In the genomic region with DNA sequence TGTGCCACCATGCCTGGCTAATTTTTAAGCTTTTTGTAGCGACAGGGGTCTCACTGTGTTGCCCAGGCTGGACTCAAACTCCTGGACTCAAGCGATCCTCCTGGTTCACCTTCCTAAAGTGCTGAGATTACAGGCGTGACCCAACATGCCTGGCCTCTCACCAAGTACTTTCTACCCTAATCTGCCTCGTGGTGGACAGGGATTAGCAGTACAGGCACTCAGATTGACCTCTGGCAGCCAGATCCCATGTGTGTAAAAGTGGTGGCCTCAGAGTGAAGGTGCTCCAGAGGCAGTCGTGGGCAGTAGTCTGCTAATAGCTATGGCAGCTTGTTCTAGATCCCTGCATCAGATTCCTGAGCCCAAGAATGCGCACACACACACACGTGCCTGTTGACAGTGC, we compare ENCODE assay signal across 1 cellular context.
TF ChIP-seq lines count a peak whose summit lies in the region.

No MANE protein-coding gene starts in this region.

TF ChIP-seq in GM23338, 12 proteins besides CTCF, POLR2A, EP300 and RAD21 (continued from another document):
- TF ChIP-seq, protein P1, sequence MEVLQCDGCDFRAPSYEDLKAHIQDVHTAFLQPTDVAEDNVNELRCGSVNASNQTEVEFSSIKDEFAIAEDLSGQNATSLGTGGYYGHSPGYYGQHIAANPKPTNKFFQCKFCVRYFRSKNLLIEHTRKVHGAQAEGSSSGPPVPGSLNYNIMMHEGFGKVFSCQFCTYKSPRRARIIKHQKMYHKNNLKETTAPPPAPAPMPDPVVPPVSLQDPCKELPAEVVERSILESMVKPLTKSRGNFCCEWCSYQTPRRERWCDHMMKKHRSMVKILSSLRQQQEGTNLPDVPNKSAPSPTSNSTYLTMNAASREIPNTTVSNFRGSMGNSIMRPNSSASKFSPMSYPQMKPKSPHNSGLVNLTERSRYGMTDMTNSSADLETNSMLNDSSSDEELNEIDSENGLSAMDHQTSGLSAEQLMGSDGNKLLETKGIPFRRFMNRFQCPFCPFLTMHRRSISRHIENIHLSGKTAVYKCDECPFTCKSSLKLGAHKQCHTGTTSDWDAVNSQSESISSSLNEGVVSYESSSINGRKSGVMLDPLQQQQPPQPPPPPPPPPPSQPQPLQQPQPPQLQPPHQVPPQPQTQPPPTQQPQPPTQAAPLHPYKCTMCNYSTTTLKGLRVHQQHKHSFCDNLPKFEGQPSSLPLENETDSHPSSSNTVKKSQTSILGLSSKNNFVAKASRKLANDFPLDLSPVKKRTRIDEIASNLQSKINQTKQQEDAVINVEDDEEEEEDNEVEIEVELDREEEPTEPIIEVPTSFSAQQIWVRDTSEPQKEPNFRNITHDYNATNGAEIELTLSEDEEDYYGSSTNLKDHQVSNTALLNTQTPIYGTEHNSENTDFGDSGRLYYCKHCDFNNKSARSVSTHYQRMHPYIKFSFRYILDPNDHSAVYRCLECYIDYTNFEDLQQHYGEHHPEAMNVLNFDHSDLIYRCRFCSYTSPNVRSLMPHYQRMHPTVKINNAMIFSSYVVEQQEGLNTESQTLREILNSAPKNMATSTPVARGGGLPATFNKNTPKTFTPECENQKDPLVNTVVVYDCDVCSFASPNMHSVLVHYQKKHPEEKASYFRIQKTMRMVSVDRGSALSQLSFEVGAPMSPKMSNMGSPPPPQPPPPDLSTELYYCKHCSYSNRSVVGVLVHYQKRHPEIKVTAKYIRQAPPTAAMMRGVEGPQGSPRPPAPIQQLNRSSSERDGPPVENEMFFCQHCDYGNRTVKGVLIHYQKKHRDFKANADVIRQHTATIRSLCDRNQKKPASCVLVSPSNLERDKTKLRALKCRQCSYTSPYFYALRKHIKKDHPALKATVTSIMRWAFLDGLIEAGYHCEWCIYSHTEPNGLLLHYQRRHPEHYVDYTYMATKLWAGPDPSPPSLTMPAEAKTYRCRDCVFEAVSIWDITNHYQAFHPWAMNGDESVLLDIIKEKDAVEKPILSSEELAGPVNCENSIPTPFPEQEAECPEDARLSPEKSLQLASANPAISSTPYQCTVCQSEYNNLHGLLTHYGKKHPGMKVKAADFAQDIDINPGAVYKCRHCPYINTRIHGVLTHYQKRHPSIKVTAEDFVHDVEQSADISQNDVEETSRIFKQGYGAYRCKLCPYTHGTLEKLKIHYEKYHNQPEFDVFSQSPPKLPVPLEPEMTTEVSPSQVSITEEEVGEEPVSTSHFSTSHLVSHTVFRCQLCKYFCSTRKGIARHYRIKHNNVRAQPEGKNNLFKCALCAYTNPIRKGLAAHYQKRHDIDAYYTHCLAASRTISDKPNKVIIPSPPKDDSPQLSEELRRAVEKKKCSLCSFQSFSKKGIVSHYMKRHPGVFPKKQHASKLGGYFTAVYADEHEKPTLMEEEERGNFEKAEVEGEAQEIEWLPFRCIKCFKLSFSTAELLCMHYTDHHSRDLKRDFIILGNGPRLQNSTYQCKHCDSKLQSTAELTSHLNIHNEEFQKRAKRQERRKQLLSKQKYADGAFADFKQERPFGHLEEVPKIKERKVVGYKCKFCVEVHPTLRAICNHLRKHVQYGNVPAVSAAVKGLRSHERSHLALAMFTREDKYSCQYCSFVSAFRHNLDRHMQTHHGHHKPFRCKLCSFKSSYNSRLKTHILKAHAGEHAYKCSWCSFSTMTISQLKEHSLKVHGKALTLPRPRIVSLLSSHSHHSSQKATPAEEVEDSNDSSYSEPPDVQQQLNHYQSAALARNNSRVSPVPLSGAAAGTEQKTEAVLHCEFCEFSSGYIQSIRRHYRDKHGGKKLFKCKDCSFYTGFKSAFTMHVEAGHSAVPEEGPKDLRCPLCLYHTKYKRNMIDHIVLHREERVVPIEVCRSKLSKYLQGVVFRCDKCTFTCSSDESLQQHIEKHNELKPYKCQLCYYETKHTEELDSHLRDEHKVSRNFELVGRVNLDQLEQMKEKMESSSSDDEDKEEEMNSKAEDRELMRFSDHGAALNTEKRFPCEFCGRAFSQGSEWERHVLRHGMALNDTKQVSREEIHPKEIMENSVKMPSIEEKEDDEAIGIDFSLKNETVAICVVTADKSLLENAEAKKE (CRISPR knock-in tag; IDR thresholded peaks at IDR 0.05), result no peak
TF ChIP-seq in GM23338: peak in this region for 0.
